In genomic region chr1:10839188-10839770, GRCh38 we compare ENCODE assay signal across 20 cellular contexts. TPM values are rescaled to one million over a fixed set of nuclear protein-coding genes. Genes with fewer than 3 reads are reported as not detected.
A peak's percentile ranks its signal among the peaks of the same experiment; 100 is the strongest.
DNase-seq lines count a peak whose midpoint lies in the region; ATAC-seq, FAIRE-seq and TF ChIP-seq lines count a peak whose summit lies in the region.
"Had no signal": no experiment of that assay in that cellular context is flagged by ENCODE, and none has a peak within 500 bp of the region (broad histone marks: within the 10 kb centered on the region; RNA-seq: fewer than 3 reads in every experiment).

No MANE protein-coding gene starts in this region.

- H3K36me3 ChIP-seq in bronchial epithelial cell (ENCODE audit: control insufficient read depth, insufficient read depth, low read length) (no peaks in the 10 kb centered on the region), neural progenitor cell (no peaks in the 10 kb centered on the region), smooth muscle cell (ENCODE audit: low read depth) (no peaks in the 10 kb centered on the region)

- H3K4me2 ChIP-seq in neural progenitor cell (no peak overlapping the region), smooth muscle cell (no peak overlapping the region)

- H3F3A ChIP-seq in neural progenitor cell (ENCODE audit: low read depth) = peaks cover 33% of the 10 kb centered on the region
- no peaks in the 10 kb centered on the region for H3F3A ChIP-seq in smooth muscle cell (ENCODE audit: low read depth)

- TF ChIP-seq CTCF in bronchial epithelial cell (IDR thresholded peaks at IDR 0.05; ENCODE audit: insufficient read depth, low read length, severe bottlenecking) (no peak), neural progenitor cell (IDR thresholded peaks at IDR 0.05) (no peak), type B pancreatic cell (conservative IDR thresholded peaks at IDR 0.05) (no peak), smooth muscle cell (IDR thresholded peaks at IDR 0.05; ENCODE audit: borderline replicate concordance, insufficient read depth, poor library complexity, severe bottlenecking) (no peak)

- H3K9me3 ChIP-seq in neural progenitor cell (ENCODE audit: low read depth) (peaks cover 7% of the 10 kb centered on the region), smooth muscle cell (replicated peaks; ENCODE audit: low read depth) (no peaks in the 10 kb centered on the region)
- H3K9me3 ChIP-seq: Caco-2 had no signal

- peaks cover 56% of the 10 kb centered on the region for H3K4me1 Mint-ChIP-seq in neural progenitor cell
- peaks cover 21% of the 10 kb centered on the region for H3K4me1 Mint-ChIP-seq in type B pancreatic cell (ENCODE audit: unreplicated experiment)
- H3K4me1 Mint-ChIP-seq: B cell had no signal

- H3K9me3 Mint-ChIP-seq in neural progenitor cell (peaks cover 11% of the 10 kb centered on the region), type B pancreatic cell (no peaks in the 10 kb centered on the region)

- H3K27me3 ChIP-seq in bronchial epithelial cell (ENCODE audit: control insufficient read depth, insufficient read depth, low read length) (no peaks in the 10 kb centered on the region), neural progenitor cell (peaks cover 7% of the 10 kb centered on the region), smooth muscle cell (ENCODE audit: low read depth) (peaks cover 20% of the 10 kb centered on the region)

- H3K4me3 ChIP-seq in bronchial epithelial cell (ENCODE audit: low read depth, low read length) = no peak overlapping the region
- H3K4me3 ChIP-seq in neural progenitor cell = no peak overlapping the region
- no peak overlapping the region for H3K4me3 ChIP-seq in smooth muscle cell

- H4K20me1 ChIP-seq in neural progenitor cell (ENCODE audit: low read depth) (no peaks in the 10 kb centered on the region), smooth muscle cell (ENCODE audit: low read depth) (no peaks in the 10 kb centered on the region)

- H3K36me3 Mint-ChIP-seq in neural progenitor cell (peaks cover 2% of the 10 kb centered on the region), type B pancreatic cell (no peaks in the 10 kb centered on the region)
- H3K36me3 Mint-ChIP-seq: CD4-positive, CD25-positive, alpha-beta regulatory T cell had no signal

- FAIRE-seq in bronchial epithelial cell (lab: Jason Lieb, UNC) = peak; percentile 40
- FAIRE-seq: A204.1 had no signal

- H3K27ac Mint-ChIP-seq in neural progenitor cell (peak overlapping the region; percentile 79), type B pancreatic cell (no peak overlapping the region)
- H3K27ac Mint-ChIP-seq: B cell; CD4-positive, CD25-positive, alpha-beta regulatory T cell had no signal

- H3K9ac ChIP-seq in neural progenitor cell = no peak overlapping the region
- H3K9ac ChIP-seq in smooth muscle cell (ENCODE audit: low read depth) = no peak overlapping the region

- 66% methylated on average over 9 of the region's 9 CpGs for WGBS in smooth muscle cell (ENCODE audit: low lambda C conversion rate)

- H3K4me1 ChIP-seq in neural progenitor cell (peaks cover 27% of the 10 kb centered on the region), smooth muscle cell (ENCODE audit: low read depth) (peaks cover 15% of the 10 kb centered on the region)
- H3K4me1 ChIP-seq: Caco-2 had no signal

- H3K27ac ChIP-seq in neural progenitor cell = no peak overlapping the region
- no peak overlapping the region for H3K27ac ChIP-seq in smooth muscle cell (ENCODE audit: low read depth)

- peak overlapping the region; percentile 24 for H3K4me3 Mint-ChIP-seq in neural progenitor cell
- no peak overlapping the region for H3K4me3 Mint-ChIP-seq in type B pancreatic cell
- H3K4me3 Mint-ChIP-seq: B cell; CD4-positive, CD25-positive, alpha-beta regulatory T cell had no signal

- peak; percentile 37 for DNase-seq in COLO668 (lab: John Stamatoyannopoulos, UW; ENCODE audit: unreplicated experiment)
- peak; percentile 24 for DNase-seq in NAMALWA (ENCODE audit: low spot score)
- DNase-seq in bronchial epithelial cell (ENCODE audit: low read depth) = no peak
- no peak for DNase-seq in neural progenitor cell (ENCODE audit: low spot score)
- no peak for DNase-seq in AG08396 (ENCODE audit: low spot score)
- no peak for DNase-seq in type B pancreatic cell (ENCODE audit: extremely low spot score, unreplicated experiment)
- no peak for DNase-seq in smooth muscle cell (lab: John Stamatoyannopoulos, UW; ENCODE audit: unreplicated experiment)
- DNase-seq: Caco-2; CD4-positive, CD25-positive, alpha-beta regulatory T cell; DMS 273 treated with DMSO at 0.1 percent for 48 hours; DMS79 treated with DMSO at 0.1 percent for 48 hours; Karpas-422; NCI-H187 treated with DMSO at 0.1 percent for 48 hours; NCI-H226; NCI-H524; PC-3; Right ventricle myocardium superior had no signal

- no peaks in the 10 kb centered on the region for H3K79me2 ChIP-seq in neural progenitor cell (ENCODE audit: low read depth)
- H3K79me2 ChIP-seq in smooth muscle cell (ENCODE audit: low read depth) = no peaks in the 10 kb centered on the region

- no peak for ATAC-seq in HG02938 (IDR thresholded peaks at IDR 0.05; ENCODE audit: unreplicated experiment)
- ATAC-seq: PC-3 had no signal

- H2AFZ ChIP-seq in neural progenitor cell (replicated peaks) = no peak overlapping the region
- H2AFZ ChIP-seq in smooth muscle cell (ENCODE audit: low read depth) = no peak overlapping the region

- H3K27me3 Mint-ChIP-seq in neural progenitor cell (ENCODE audit: insufficient read depth, low read depth) (peaks cover 28% of the 10 kb centered on the region), type B pancreatic cell (peaks cover 25% of the 10 kb centered on the region)

RNA-seq across cellular contexts. Expression of gene CASZ1, which starts 42.8 kb away (rescaled TPM):
- total RNA-seq in bronchial epithelial cell = 9.2 and 12.7 TPM in 2 replicates
- 3.4 and 10.1 TPM in 2 replicates for total RNA-seq in neural progenitor cell (ENCODE audit: low replicate concordance)
- total RNA-seq in type B pancreatic cell (ENCODE audit: low replicate concordance) = 15.7 and 37.5 TPM in 2 replicates
- total RNA-seq in smooth muscle cell = 1.6 and 1.9 TPM in 2 replicates
- polyA plus RNA-seq in smooth muscle cell = 0.70 and 2.1 TPM in 2 replicates

Comparison
In these comparisons a context has a peak if more than half of its experiments do, and no peak if none do; other contexts are left out.
1. DNase-seq: peak in COLO668 (single experiment) and NAMALWA (single experiment); none in bronchial epithelial cell (single experiment), neural progenitor cell (single experiment), AG08396 (single experiment), type B pancreatic cell (single experiment) and smooth muscle cell (single experiment).